ENCODE assay signal across 23 cellular contexts in the genomic region with DNA sequence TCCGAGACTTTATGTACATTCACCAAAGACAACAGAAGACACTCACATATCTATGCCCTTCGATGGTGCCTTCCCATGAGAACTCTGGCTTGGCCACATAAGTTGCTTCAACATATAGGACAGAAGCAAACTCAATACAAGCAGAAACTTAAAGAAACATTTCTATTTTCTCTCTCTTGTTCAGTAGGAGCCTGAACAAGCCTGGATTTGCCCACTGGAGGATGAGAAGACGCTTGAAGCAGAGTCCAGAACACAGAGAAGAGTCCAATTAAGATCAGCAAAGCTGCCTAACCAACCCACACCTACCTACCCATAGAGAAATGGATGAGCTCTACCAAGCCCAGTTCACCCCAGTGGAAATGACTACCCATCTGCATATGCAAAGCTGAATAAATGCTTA.
"Had no signal": no experiment of that assay in that cellular context is flagged by ENCODE, and none has a peak within 500 bp of the region (broad histone marks: within the 10 kb centered on the region; RNA-seq: fewer than 3 reads in every experiment).

No MANE protein-coding gene starts in this region.

- H3K9me3 ChIP-seq: gastrocnemius medialis, psoas muscle, sigmoid colon, stomach, testis, tibial artery had no signal

- H3K9ac ChIP-seq: neural progenitor cell had no signal

- H3K36me3 ChIP-seq: gastrocnemius medialis, neural progenitor cell, sigmoid colon, stomach, tibial artery had no signal

- H2AFZ ChIP-seq: neural progenitor cell had no signal

- DNase-seq: dermis blood vessel endothelial cell; effector memory CD4-positive, alpha-beta T cell; gastrocnemius medialis; head of caudate nucleus; kidney; mesenchymal stem cell; midbrain; naive thymus-derived CD4-positive, alpha-beta T cell; posterior cingulate gyrus; psoas muscle; right cardiac atrium; sigmoid colon; stimulated activated CD4-positive, alpha-beta T cell treated with anti-CD3 and anti-CD28 coated beads, Interleukin-2, amount 100 ng/mL, for 24 hours; stimulated activated CD4-positive, alpha-beta T cell treated with anti-CD3 and anti-CD28 coated beads, Interleukin-4, amount 100 ng/mL, for 24 hours; stimulated activated naive CD4-positive, alpha-beta T cell treated with Interleukin-2 at 50 U/mL for 16 hours; stomach; testis; tibial artery had no signal

- H3K4me2 ChIP-seq: neural progenitor cell had no signal

- H3K4me3 ChIP-seq: coronary artery, gastrocnemius medialis, lung, neural progenitor cell, psoas muscle, sigmoid colon, stomach, testis, tibial artery had no signal

- H3K27me3 ChIP-seq: gastrocnemius medialis, neural progenitor cell, sigmoid colon, stomach, testis had no signal

- H3K27ac ChIP-seq: coronary artery, gastrocnemius medialis, neural progenitor cell, psoas muscle, sigmoid colon, stomach, testis, tibial artery had no signal

- ATAC-seq: gastrocnemius medialis; left lobe of liver; naive thymus-derived CD4-positive, alpha-beta T cell; psoas muscle; right cardiac atrium; stimulated activated effector memory CD8-positive, alpha-beta T cell treated with anti-CD3 and anti-CD28 coated beads, Interleukin-12 subunit alpha, Interleukin-12 subunit beta, amount 100 ng/mL, for 72 hours had no signal

- H3K4me1 ChIP-seq: gastrocnemius medialis, neural progenitor cell, psoas muscle, testis had no signal
